Comparison of ENCODE assay signal across 1 cellular context in the genomic region with DNA sequence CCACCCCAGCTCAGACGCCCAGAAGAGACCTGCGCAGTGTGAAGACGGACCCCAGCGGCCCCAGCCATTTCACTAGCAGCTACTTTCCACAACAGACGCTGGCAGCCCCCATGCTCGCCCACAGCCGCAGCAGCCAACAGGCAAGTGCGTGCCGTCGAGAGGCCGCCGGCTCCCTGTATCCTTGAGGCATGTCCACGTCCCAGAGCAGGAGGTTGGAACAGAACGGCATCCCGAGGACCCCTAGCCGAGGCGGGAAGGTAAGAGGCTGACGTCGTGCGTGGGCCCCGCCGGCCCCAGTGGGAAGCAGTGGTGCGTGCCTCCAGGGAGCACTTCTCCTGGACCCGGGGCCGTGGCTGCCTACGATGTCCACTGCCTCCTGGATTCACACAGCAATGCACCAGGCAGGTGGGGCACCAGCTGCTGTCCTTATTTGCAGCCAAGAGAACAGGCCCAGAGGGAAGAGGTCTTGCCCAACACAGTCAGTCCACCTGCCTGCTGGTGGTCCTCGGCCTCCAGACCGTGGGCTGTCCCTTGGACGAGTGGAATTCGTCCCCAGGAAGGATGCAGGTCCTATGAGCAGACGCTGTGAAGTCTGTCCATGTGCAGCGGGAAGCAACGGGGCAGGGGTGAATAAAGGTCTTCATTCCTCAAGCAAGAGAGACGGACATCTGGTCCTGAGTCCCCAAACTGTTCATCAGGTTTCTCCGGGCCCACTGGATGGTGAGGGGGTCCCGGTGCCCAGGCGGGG.
A peak's percentile ranks its signal among the peaks of the same experiment; 100 is the strongest.
TF ChIP-seq lines count a peak whose summit lies in the region.

No MANE protein-coding gene starts in this region.

TF ChIP-seq in A549, 52 proteins besides CTCF, POLR2A, EP300 and RAD21 (continued from another document):
- TF ChIP-seq, protein P1, sequence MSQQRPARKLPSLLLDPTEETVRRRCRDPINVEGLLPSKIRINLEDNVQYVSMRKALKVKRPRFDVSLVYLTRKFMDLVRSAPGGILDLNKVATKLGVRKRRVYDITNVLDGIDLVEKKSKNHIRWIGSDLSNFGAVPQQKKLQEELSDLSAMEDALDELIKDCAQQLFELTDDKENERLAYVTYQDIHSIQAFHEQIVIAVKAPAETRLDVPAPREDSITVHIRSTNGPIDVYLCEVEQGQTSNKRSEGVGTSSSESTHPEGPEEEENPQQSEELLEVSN (IDR thresholded peaks at IDR 0.05; ENCODE audit: borderline replicate concordance, low read depth), result 0 out of 2 replicates have a peak, but pooled peaks have one; percentile 10
- TF ChIP-seq, protein P2, sequence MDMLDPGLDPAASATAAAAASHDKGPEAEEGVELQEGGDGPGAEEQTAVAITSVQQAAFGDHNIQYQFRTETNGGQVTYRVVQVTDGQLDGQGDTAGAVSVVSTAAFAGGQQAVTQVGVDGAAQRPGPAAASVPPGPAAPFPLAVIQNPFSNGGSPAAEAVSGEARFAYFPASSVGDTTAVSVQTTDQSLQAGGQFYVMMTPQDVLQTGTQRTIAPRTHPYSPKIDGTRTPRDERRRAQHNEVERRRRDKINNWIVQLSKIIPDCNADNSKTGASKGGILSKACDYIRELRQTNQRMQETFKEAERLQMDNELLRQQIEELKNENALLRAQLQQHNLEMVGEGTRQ (IDR thresholded peaks at IDR 0.05), result peak; percentile 13; the same call in 1 of the 2 replicates
